Comparison of ENCODE assay signal across 8 cellular contexts in the genomic region with DNA sequence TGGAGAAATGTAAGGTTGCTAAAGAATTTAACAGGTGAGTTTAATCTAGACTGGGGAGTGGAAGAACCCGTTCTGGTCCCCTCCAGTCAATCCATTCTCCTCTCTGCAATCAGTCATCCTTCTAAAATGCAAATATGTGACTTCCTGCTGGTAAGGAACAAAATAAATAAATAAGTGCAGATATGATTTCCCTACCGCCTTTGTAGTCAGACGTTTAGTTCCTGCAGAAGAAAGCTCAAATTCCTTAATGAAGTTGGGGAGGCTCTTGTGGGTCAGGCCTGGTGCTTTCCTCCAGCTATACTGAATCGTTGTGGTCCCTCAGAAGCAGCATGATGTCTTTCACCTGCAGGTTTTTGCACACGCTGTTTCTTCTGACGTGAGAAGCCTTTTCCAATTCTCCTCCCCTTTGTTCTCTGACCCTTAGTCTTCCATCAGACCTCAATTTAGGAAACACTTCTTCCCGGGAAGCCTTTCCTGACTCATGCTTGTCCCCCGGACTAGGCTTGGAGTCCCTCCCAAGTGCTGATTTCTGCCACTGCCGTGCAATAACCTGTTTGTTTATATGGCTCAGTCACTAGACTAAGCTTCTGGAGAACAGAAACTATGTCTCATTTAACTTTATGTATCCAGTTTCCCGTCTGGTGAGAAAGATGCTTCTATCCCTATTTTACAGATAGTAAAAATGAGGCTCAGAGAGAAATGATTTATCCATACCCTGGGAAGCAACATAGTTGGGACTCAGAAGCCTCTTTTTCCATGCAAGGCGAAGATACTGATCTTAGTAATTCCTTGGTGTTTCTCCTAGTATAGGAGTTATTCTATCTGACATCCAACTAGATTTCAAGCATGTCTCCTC. TPM values are rescaled to one million over a fixed set of nuclear protein-coding genes. Genes with fewer than 3 reads are reported as not detected.
DNase-seq lines count a peak whose midpoint lies in the region; ATAC-seq and TF ChIP-seq lines count a peak whose summit lies in the region.

No MANE protein-coding gene starts in this region.

- peak overlapping the region; percentile 91 for H3K4me3 ChIP-seq in psoas muscle

- WGBS in psoas muscle, 3 donors: 20 to 28% (median 24%) methylated on average over 11 of the region's 11 CpGs

- peak overlapping the region; percentile 19 for H3K27ac ChIP-seq in psoas muscle

- H3K9me3 ChIP-seq in psoas muscle: no peaks in the 10 kb centered on the region

- H3K4me1 ChIP-seq in psoas muscle: peaks cover 44% of the 10 kb centered on the region

- peaks cover 6 to 16% of the 10 kb centered on the region in 2 donors for H3K36me3 ChIP-seq in psoas muscle (ENCODE audit: insufficient read depth in 1 of 2, low read depth in 1 of 2)

- no peak for TF ChIP-seq CTCF in psoas muscle (IDR thresholded peaks at IDR 0.05)

- ATAC-seq in esophagus mucosa: peak; percentile 42
- no peak for ATAC-seq in psoas muscle
- ATAC-seq in HG02938 (IDR thresholded peaks at IDR 0.05; ENCODE audit: unreplicated experiment): no peak

- intact Hi-C loops in psoas muscle (cut with DNase I): loop anchor here in 1 of 2 donors (10.0 kb wide), 1 partner anchor 184 kb away; no protein-coding TSS in a partner anchor

- H3K27me3 ChIP-seq in psoas muscle (ENCODE audit: insufficient read depth in 3 of 3, low read length in 2 of 3): no peaks in the 10 kb centered on the region

- peak; percentile 49 for DNase-seq in GM03348 (ENCODE audit: low spot score)
- DNase-seq in RKO (ENCODE audit: low spot score): peak; percentile 72
- no peak for DNase-seq in psoas muscle
- DNase-seq in A172 (ENCODE audit: low spot score): no peak
- DNase-seq in NCI-H1417 (lab: John Stamatoyannopoulos, UW): no peak
- DNase-seq in NCI-H2196 (lab: John Stamatoyannopoulos, UW; ENCODE audit: unreplicated experiment): no peak

RNA-seq across cellular contexts. Expression of a gene that starts 1.3 kb away (rescaled TPM):
- total RNA-seq in esophagus mucosa: 92.4 TPM
- total RNA-seq in psoas muscle: 10 to 100 TPM; 60.9 to 98.8 (median 81.8) TPM
- polyA plus RNA-seq in psoas muscle: 100 to 1,000 TPM; 101 to 132 (median 102) TPM
- total RNA-seq in A172 (2014; rRNA removed; shearing (Covaris generic)): 216 and 223 TPM in 2 replicates

RNA-seq across cellular contexts. Expression of a gene that starts 22.2 kb away (rescaled TPM):
- total RNA-seq in esophagus mucosa (4.5 TPM), psoas muscle (10 to 100 TPM in 1 of 4 donors, 1 to 10 TPM in 3; 6.5 to 12.4 (median 8.9) TPM)
- polyA plus RNA-seq in psoas muscle: 1 to 10 TPM; 2.4 to 9.0 (median 4.8) TPM
- 3.3 and 3.8 TPM in 2 replicates for total RNA-seq in A172 (2014; rRNA removed; shearing (Covaris generic))

Comparison
In these comparisons a context has a peak if more than half of its experiments do, and no peak if none do; other contexts are left out.
1. DNase-seq: peak in GM03348 (single experiment) and RKO (single experiment); none in psoas muscle (0 of 2), A172 (single experiment), NCI-H1417 (0 of 3) and NCI-H2196 (single experiment).